8 cellular contexts compared by ENCODE assay signal in genomic region chr17:4968166-4968915, GRCh38. TPM values are rescaled to one million over a fixed set of nuclear protein-coding genes. Genes with fewer than 3 reads are reported as not detected.
DNase-seq lines count a peak whose midpoint lies in the region; ATAC-seq lines count a peak whose summit lies in the region.

No MANE protein-coding gene starts in this region.

- H3K36me3 ChIP-seq in Karpas-422 (ENCODE audit: insufficient read depth, low read length) (peaks cover 7% of the 10 kb centered on the region; the same call in 1 of the 2 replicates), iPS DF 6.9 (ENCODE audit: control insufficient read depth, insufficient read depth, low read length) (0 out of 2 replicates have a peak, but pooled peaks cover 5% of the 10 kb centered on the region)

- H3K36me3 Mint-ChIP-seq in activated naive CD4-positive, alpha-beta T cell treated with anti-CD3 and anti-CD28 coated beads, Interleukin-2, amount 10 ng/mL, durations not matched to agents 7 days and 5 days: peaks cover 32% of the 10 kb centered on the region

- no peak overlapping the region for H2AFZ ChIP-seq in Karpas-422 (ENCODE audit: low read length)

- H3K4me3 ChIP-seq in Karpas-422 (ENCODE audit: low read length): peak overlapping the region; percentile 71
- peak overlapping the region; percentile 59 for H3K4me3 ChIP-seq in iPS DF 6.9 (ENCODE audit: low read length)

- CTCF ChIA-PET in activated naive CD4-positive, alpha-beta T cell treated with anti-CD3 and anti-CD28 coated beads, Interleukin-2, amount 10 ng/mL, durations not matched to agents 7 days and 5 days (lab: Charles Lee): interaction anchor here (1.3 to 4.0 kb wide), 7 partner anchors 12 to 59 kb away, joined by 4 to 21 read pairs (median 10); partner anchors contain the start of genes CAMTA2, RNF167 and SLC25A11

- ATAC-seq in GM18861 (IDR thresholded peaks at IDR 0.05; ENCODE audit: unreplicated experiment) (peak; percentile 8), HG03460 (IDR thresholded peaks at IDR 0.05; ENCODE audit: unreplicated experiment) (no peak)

- H3K9me3 Mint-ChIP-seq in activated naive CD4-positive, alpha-beta T cell treated with anti-CD3 and anti-CD28 coated beads, Interleukin-2, amount 10 ng/mL, durations not matched to agents 7 days and 5 days: no peaks in the 10 kb centered on the region

- no CpG with 5 or more reads among the region's 41 CpGs for WGBS in iPS DF 6.9 (ENCODE audit: insufficient coverage, insufficient read length)

- H3K27ac Mint-ChIP-seq in activated naive CD4-positive, alpha-beta T cell treated with anti-CD3 and anti-CD28 coated beads, Interleukin-2, amount 10 ng/mL, durations not matched to agents 7 days and 5 days: no peak overlapping the region

- DNase-seq in Karpas-422 (no peak), iPS DF 6.9 (ENCODE audit: low read depth, low spot score) (no peak), cerebellar nuclear complex (lab: John Stamatoyannopoulos, UW) (no peak), NCI-H2171 treated with DMSO at 0.1 percent for 48 hours (lab: John Stamatoyannopoulos, UW) (no peak)
- DNase-seq in activated naive CD4-positive, alpha-beta T cell treated with anti-CD3 and anti-CD28 coated beads, Interleukin-2, amount 10 ng/mL, durations not matched to agents 7 days and 5 days: peak; percentile 62
- peak; percentile 48 for DNase-seq in stimulated activated CD4-positive, alpha-beta T cell treated with anti-CD3 and anti-CD28 coated beads, Interleukin-4, amount 100 ng/mL, for 1 hour

- H3K4me1 ChIP-seq in Karpas-422 (ENCODE audit: low read length) (peaks cover 24% of the 10 kb centered on the region), iPS DF 6.9 (ENCODE audit: control insufficient read depth, insufficient read depth, low read length) (0 out of 2 replicates have a peak, but pooled peaks cover 2% of the 10 kb centered on the region)

- H3K4me3 Mint-ChIP-seq in activated naive CD4-positive, alpha-beta T cell treated with anti-CD3 and anti-CD28 coated beads, Interleukin-2, amount 10 ng/mL, durations not matched to agents 7 days and 5 days: no peak overlapping the region

- H3K27ac ChIP-seq in Karpas-422 (ENCODE audit: low read length): no peak overlapping the region; the same call in 1 of the 2 replicates
- no peak overlapping the region for H3K27ac ChIP-seq in iPS DF 6.9 (ENCODE audit: low read length)

- no peaks in the 10 kb centered on the region for H4K20me1 ChIP-seq in Karpas-422 (ENCODE audit: insufficient read depth, low read depth, low read length)

- H3K4me2 ChIP-seq in Karpas-422 (ENCODE audit: low read depth, low read length, poor library complexity, severe bottlenecking): peak overlapping the region; percentile 82

- no peaks in the 10 kb centered on the region for H3K27me3 Mint-ChIP-seq in activated naive CD4-positive, alpha-beta T cell treated with anti-CD3 and anti-CD28 coated beads, Interleukin-2, amount 10 ng/mL, durations not matched to agents 7 days and 5 days

- no peaks in the 10 kb centered on the region for H3K27me3 ChIP-seq in Karpas-422 (ENCODE audit: low read length)
- no peaks in the 10 kb centered on the region for H3K27me3 ChIP-seq in iPS DF 6.9 (ENCODE audit: control insufficient read depth, insufficient read depth, low read length)

- H3K9me3 ChIP-seq in Karpas-422 (ENCODE audit: low read length): no peaks in the 10 kb centered on the region
- no peaks in the 10 kb centered on the region for H3K9me3 ChIP-seq in iPS DF 6.9 (ENCODE audit: control insufficient read depth, insufficient read depth, low read length)

- peaks cover 20% of the 10 kb centered on the region for H3K4me1 Mint-ChIP-seq in activated naive CD4-positive, alpha-beta T cell treated with anti-CD3 and anti-CD28 coated beads, Interleukin-2, amount 10 ng/mL, durations not matched to agents 7 days and 5 days

- H3K9me2 ChIP-seq in Karpas-422 (replicated peaks; ENCODE audit: insufficient read depth, low read length): no peaks in the 10 kb centered on the region

- H3K79me2 ChIP-seq in Karpas-422 (ENCODE audit: low read length): peaks cover 14% of the 10 kb centered on the region

- peak overlapping the region; percentile 82 for H3K9ac ChIP-seq in Karpas-422 (ENCODE audit: low read length)

RNA-seq across cellular contexts. Expression of gene SPAG7, which starts 0.7 kb away (rescaled TPM):
- total RNA-seq in Karpas-422 (2014; rRNA removed; shearing (Covaris generic); ENCODE audit: low replicate concordance): 24.6 and 40.7 TPM in 2 replicates

RNA-seq across cellular contexts. Expression of gene ENO3, which starts 17.4 kb away (rescaled TPM):
- total RNA-seq in Karpas-422 (2014; rRNA removed; shearing (Covaris generic); ENCODE audit: low replicate concordance): 31.1 and 31.6 TPM in 2 replicates

RNA-seq across cellular contexts. Expression of gene CAMTA2, which starts 19.1 kb away (rescaled TPM):
- total RNA-seq in Karpas-422 (2014; rRNA removed; shearing (Covaris generic); ENCODE audit: low replicate concordance): 9.5 and 15.6 TPM in 2 replicates

RNA-seq across cellular contexts. Expression of gene PFN1, which starts 20.0 kb away (rescaled TPM):
- total RNA-seq in Karpas-422 (2014; rRNA removed; shearing (Covaris generic); ENCODE audit: low replicate concordance): 748 and 1,567 TPM in 2 replicates

RNA-seq across cellular contexts. Expression of gene RNF167, which starts 28.3 kb away (rescaled TPM):
- 49.9 and 50.5 TPM in 2 replicates for total RNA-seq in Karpas-422 (2014; rRNA removed; shearing (Covaris generic); ENCODE audit: low replicate concordance)

Comparison
In these comparisons a context has a peak if more than half of its experiments do, and no peak if none do; other contexts are left out.
1. DNase-seq: peak in activated naive CD4-positive, alpha-beta T cell treated with anti-CD3 and anti-CD28 coated beads, Interleukin-2, amount 10 ng/mL, durations not matched to agents 7 days and 5 days (single experiment) and stimulated activated CD4-positive, alpha-beta T cell treated with anti-CD3 and anti-CD28 coated beads, Interleukin-4, amount 100 ng/mL, for 1 hour (single experiment); none in Karpas-422 (single experiment), iPS DF 6.9 (single experiment), cerebellar nuclear complex (0 of 2) and NCI-H2171 treated with DMSO at 0.1 percent for 48 hours (single experiment).